Comparison of ENCODE assay signal across 9 cellular contexts in the genomic region with DNA sequence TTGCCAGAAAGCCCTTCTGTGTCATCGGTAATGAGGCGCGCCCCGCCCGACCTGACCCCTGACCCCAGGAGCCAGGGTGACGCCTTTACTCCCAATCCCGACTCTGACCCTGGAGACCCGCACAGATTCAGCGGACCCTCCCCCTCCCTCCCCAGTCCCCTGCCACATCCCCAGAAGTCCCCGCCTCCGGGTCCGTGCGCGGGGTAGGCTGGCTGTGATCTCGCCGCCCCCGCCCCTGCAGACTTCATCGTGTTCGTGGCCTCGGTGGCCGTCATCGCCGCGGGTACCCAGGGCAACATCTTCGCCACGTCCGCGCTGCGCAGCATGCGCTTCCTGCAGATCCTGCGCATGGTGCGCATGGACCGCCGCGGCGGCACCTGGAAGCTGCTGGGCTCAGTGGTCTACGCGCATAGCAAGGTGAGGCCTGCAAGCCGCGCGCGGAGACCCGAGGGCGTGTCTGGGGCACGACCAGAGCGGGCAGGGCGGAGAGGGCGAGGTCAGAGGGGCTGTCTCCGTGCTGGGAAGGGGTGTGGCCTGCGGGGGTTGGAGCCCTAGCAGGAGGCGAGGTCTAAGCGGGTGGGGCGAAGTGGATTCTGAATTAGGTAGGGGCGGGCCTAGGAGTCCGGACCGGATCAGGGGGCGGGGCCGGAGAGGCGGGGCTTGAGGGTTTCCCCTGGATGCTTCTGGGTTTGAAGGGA. TPM values are rescaled to one million over a fixed set of nuclear protein-coding genes. Genes with fewer than 3 reads are reported as not detected.
DNase-seq lines count a peak whose midpoint lies in the region; ATAC-seq and TF ChIP-seq lines count a peak whose summit lies in the region.
"Had no signal": no experiment of that assay in that cellular context is flagged by ENCODE, and none has a peak within 500 bp of the region (broad histone marks: within the 10 kb centered on the region; RNA-seq: fewer than 3 reads in every experiment).

No MANE protein-coding gene starts in this region.

- H3K36me3 ChIP-seq in ACC112 (ENCODE audit: insufficient read depth, low read length) (no peaks in the 10 kb centered on the region), Karpas-422 (ENCODE audit: insufficient read depth, low read length) (no peaks in the 10 kb centered on the region), psoas muscle (ENCODE audit: insufficient read depth in 1 of 2, low read depth in 1 of 2) (peaks cover 0 to 24% of the 10 kb centered on the region in 2 donors), vagina (no peaks in the 10 kb centered on the region)

- H4K20me1 ChIP-seq in Karpas-422 (ENCODE audit: insufficient read depth, low read depth, low read length): no peaks in the 10 kb centered on the region

- H3K4me3 ChIP-seq in ACC112 (ENCODE audit: low read depth, low read length) (peak overlapping the region; percentile 69), Karpas-422 (ENCODE audit: low read length) (peak overlapping the region; percentile 46; the same call in 1 of the 2 replicates), foreskin fibroblast (ENCODE audit: low read depth in 1 of 2, low read length in 2 of 2) (peak overlapping the region; percentile 43 to 52), psoas muscle (peak overlapping the region; percentile 53), vagina (peak overlapping the region; percentile 42 to 47)

- no peak for TF ChIP-seq CTCF in foreskin fibroblast (IDR thresholded peaks at IDR 0.05; ENCODE audit: low read depth, low read length)
- no peak for TF ChIP-seq CTCF in psoas muscle (IDR thresholded peaks at IDR 0.05)
- no peak for TF ChIP-seq CTCF in vagina (IDR thresholded peaks at IDR 0.05)

- H3K27me3 ChIP-seq in ACC112 (ENCODE audit: insufficient read depth, low read length): peaks cover 21% of the 10 kb centered on the region
- no peaks in the 10 kb centered on the region for H3K27me3 ChIP-seq in Karpas-422 (ENCODE audit: low read length)
- no peaks in the 10 kb centered on the region for H3K27me3 ChIP-seq in psoas muscle (ENCODE audit: insufficient read depth in 3 of 3, low read length in 2 of 3)
- no peaks in the 10 kb centered on the region for H3K27me3 ChIP-seq in vagina

- WGBS in psoas muscle, 3 donors: 35 to 50% (median 39%) methylated on average over 47 to 59 of the region's 59 CpGs

- peak overlapping the region; percentile 55 for H3K4me2 ChIP-seq in Karpas-422 (ENCODE audit: low read depth, low read length, poor library complexity, severe bottlenecking)

- H3K9me2 ChIP-seq in Karpas-422 (replicated peaks; ENCODE audit: insufficient read depth, low read length): no peaks in the 10 kb centered on the region

- DNase-seq in Karpas-422: peak; percentile 94
- DNase-seq in activated T-cell treated with anti-CD3 and anti-CD28 coated beads, Interleukin-2, amount 50 U/mL, for 1 hour: peak; percentile 86
- peak; percentile 11 to 57 for DNase-seq in foreskin fibroblast
- DNase-seq in psoas muscle: peak; percentile 55 to 70
- no peak for DNase-seq in vagina (ENCODE audit: extremely low spot score in 2 of 2)
- no peak for DNase-seq in NCI-H1092 treated with DMSO at 0.1 percent for 48 hours (lab: John Stamatoyannopoulos, UW)
- DNase-seq: DND-41 had no signal

- H3K79me2 ChIP-seq in ACC112 (ENCODE audit: control insufficient read depth, insufficient read depth, low read length, unreplicated experiment): no peaks in the 10 kb centered on the region
- no peaks in the 10 kb centered on the region for H3K79me2 ChIP-seq in Karpas-422 (ENCODE audit: low read length)

- H3K9me3 ChIP-seq in Karpas-422 (ENCODE audit: low read length) (no peaks in the 10 kb centered on the region), psoas muscle (no peaks in the 10 kb centered on the region), vagina (no peaks in the 10 kb centered on the region)

- H3K27ac ChIP-seq in ACC112 (ENCODE audit: low read depth, low read length): no peak overlapping the region
- no peak overlapping the region for H3K27ac ChIP-seq in Karpas-422 (ENCODE audit: low read length)
- H3K27ac ChIP-seq in psoas muscle: no peak overlapping the region
- H3K27ac ChIP-seq in vagina: no peak overlapping the region

- no peaks in the 10 kb centered on the region for H3K4me1 ChIP-seq in ACC112 (ENCODE audit: control insufficient read depth, insufficient read depth, low read length, unreplicated experiment)
- H3K4me1 ChIP-seq in Karpas-422 (ENCODE audit: low read length): peaks cover 62% of the 10 kb centered on the region
- peaks cover 13% of the 10 kb centered on the region for H3K4me1 ChIP-seq in psoas muscle
- peaks cover 10% of the 10 kb centered on the region for H3K4me1 ChIP-seq in vagina

- intact Hi-C loops in psoas muscle (cut with DNase I) (no loop called here), vagina (cut with DNase I) (no loop called here)

- no peak for TF ChIP-seq POLR2A in vagina (IDR thresholded peaks at IDR 0.05)

- H2AFZ ChIP-seq in ACC112 (ENCODE audit: low read length, unreplicated experiment) (no peak overlapping the region), Karpas-422 (ENCODE audit: low read length) (no peak overlapping the region; the same call in 1 of the 2 replicates)

- peak; percentile 88 for ATAC-seq in GM19463 (IDR thresholded peaks at IDR 0.05; ENCODE audit: unreplicated experiment)
- ATAC-seq in psoas muscle: peak in 3 of 4 donors; percentile 34 to 47 (median 46)

- H3K9ac ChIP-seq in Karpas-422 (ENCODE audit: low read length): peak overlapping the region; percentile 52

RNA-seq across cellular contexts. Expression of gene KCNQ4, which starts 34.8 kb away (rescaled TPM):
- 2.3 and 3.2 TPM in 2 replicates for total RNA-seq in Karpas-422 (2014; rRNA removed; shearing (Covaris generic); ENCODE audit: low replicate concordance)
- total RNA-seq in psoas muscle (1 to 10 TPM; 4.6 to 9.1 (median 6.3) TPM), vagina (2.0 TPM)
- polyA plus RNA-seq in psoas muscle: 1 to 10 TPM; 1.9 to 2.7 (median 2.1) TPM

RNA-seq across cellular contexts. Expression of gene CITED4, which starts 43.8 kb away (rescaled TPM):
- not detected in 2 replicates for total RNA-seq in Karpas-422 (2014; rRNA removed; shearing (Covaris generic); ENCODE audit: low replicate concordance)
- total RNA-seq in psoas muscle (10 to 100 TPM; 16.0 to 24.7 (median 18.6) TPM), vagina (16.5 TPM)
- 10 to 100 TPM in 1 of 3 donors, 1 to 10 TPM in 2; 5.6 to 40.9 (median 6.6) TPM for polyA plus RNA-seq in psoas muscle

Comparison
In these comparisons a context has a peak if more than half of its experiments do, and no peak if none do; other contexts are left out.
1. DNase-seq: peak in Karpas-422 (single experiment), activated T-cell treated with anti-CD3 and anti-CD28 coated beads, Interleukin-2, amount 50 U/mL, for 1 hour (single experiment), foreskin fibroblast (2 of 2) and psoas muscle (2 of 2); none in vagina (0 of 2) and NCI-H1092 treated with DMSO at 0.1 percent for 48 hours (single experiment).
2. RNA of gene CITED4, which starts 43.8 kb away (total RNA-seq): 16.0 to 24.7 TPM in psoas muscle and 16.5 TPM in vagina (single experiment); not detected in Karpas-422; every median in the first group is over 10 times any median in the second.
3. Peak in every context shown above with its lines, with median percentiles within 50 percentile points of each other: H3K4me3 ChIP-seq.